In the genomic region with DNA sequence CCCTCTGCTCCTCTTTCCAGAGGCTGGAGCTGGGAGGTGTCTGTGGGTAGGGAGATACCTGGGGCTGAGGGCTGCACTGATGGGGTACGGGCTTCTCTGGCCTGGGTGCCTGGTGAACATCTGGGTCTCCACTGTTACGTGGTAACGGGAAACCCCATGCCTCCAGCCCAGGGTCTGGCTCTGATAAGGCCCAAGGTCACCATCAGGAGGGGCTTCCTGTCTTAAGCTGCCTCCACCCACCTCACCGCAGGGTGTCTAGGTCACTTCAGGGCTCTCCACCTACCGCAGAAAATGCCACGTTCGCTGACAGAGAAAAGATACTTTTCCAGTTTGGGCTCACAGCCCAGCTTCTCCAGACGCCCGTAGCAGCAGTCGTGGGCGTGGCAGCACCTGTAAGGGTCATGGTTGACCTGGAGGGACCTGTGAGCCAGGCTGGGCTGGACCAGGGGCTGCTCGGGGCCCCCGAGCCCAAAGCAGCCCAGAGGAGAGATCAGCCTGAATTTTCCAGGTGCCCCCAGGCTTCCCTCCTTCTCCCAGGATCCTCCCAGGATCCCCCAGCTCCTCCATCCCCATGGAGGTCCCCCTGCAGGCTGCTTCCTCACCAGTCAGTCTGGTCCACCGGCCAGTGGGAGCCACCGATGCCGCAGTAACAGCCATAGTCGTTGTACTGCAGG, we compare ENCODE assay signal across 17 cellular contexts. TPM values are rescaled to one million over a fixed set of nuclear protein-coding genes. Genes with fewer than 3 reads are reported as not detected.
DNase-seq lines count a peak whose midpoint lies in the region; ATAC-seq and TF ChIP-seq lines count a peak whose summit lies in the region.
"Had no signal": no experiment of that assay in that cellular context is flagged by ENCODE, and none has a peak within 500 bp of the region (broad histone marks: within the 10 kb centered on the region; RNA-seq: fewer than 3 reads in every experiment).

No MANE protein-coding gene starts in this region.

- no peaks in the 10 kb centered on the region for H3K79me2 ChIP-seq in PC-9 (ENCODE audit: low read depth)

- H3K36me3 Mint-ChIP-seq in Caco-2 (ENCODE audit: insufficient read depth, unreplicated experiment) (peaks cover 18% of the 10 kb centered on the region), HFFc6 (ENCODE audit: low read depth) (no peaks in the 10 kb centered on the region)

- no peak overlapping the region for H3K4me3 ChIP-seq in Caco-2 (ENCODE audit: low read depth, low read length)
- no peak overlapping the region for H3K4me3 ChIP-seq in PC-9

- peak overlapping the region; percentile 63 for H3K27ac ChIP-seq in PC-9
- H3K27ac ChIP-seq: C4-2B, RWPE1 had no signal

- no peaks in the 10 kb centered on the region for H3K27me3 Mint-ChIP-seq in Caco-2 (ENCODE audit: insufficient read depth, unreplicated experiment)
- peaks cover 16% of the 10 kb centered on the region for H3K27me3 Mint-ChIP-seq in HFFc6 (ENCODE audit: insufficient read depth)

- BruUV-seq in Caco-2 (replicated peaks; lab: Mats Ljungman, UMichigan) = no TSS peak
- no TSS peak for BruUV-seq in PC-9 (replicated peaks; lab: Mats Ljungman, UMichigan)

- POLR2A ChIA-PET in Caco-2 (lab: Charles Lee) (no interaction called here), PC-9 (lab: Charles Lee; ENCODE audit: unreplicated experiment) (interaction anchor here (0.7 kb wide), 1 partner anchor 18 kb away, joined by 3 read pairs; no protein-coding TSS in a partner anchor)

- H3K4me3 Mint-ChIP-seq in Caco-2 (ENCODE audit: unreplicated experiment) = no peak overlapping the region
- H3K4me3 Mint-ChIP-seq in HFFc6 = no peak overlapping the region

- H2AFZ ChIP-seq in PC-9 = no peak overlapping the region

- intact Hi-C loops in Caco-2 (cut with micrococcal nuclease; ENCODE audit: unreplicated experiment) = no loop called here
- intact Hi-C loops in PC-9 (cut with micrococcal nuclease; ENCODE audit: unreplicated experiment) = loop anchor here (1.0 to 10.0 kb wide), 3 partner anchors 290 to 713 kb away; a partner anchor contains a TSS
- intact Hi-C loops in posterior cingulate gyrus (cut with DNase I) = no loop called here
- intact Hi-C loops in left cardiac atrium (cut with DNase I) = loop anchor here in 1 of 2 donors (10.0 kb wide), 1 partner anchor 563 kb away; a partner anchor contains a TSS

- H3F3A ChIP-seq in PC-9 (ENCODE audit: insufficient read depth, low read depth) = peaks cover 29% of the 10 kb centered on the region

- H4K20me1 ChIP-seq in PC-9 (ENCODE audit: insufficient read depth) = no peaks in the 10 kb centered on the region

- peak; percentile 43 for ATAC-seq in esophagus mucosa
- ATAC-seq in left cardiac atrium = no peak
- ATAC-seq: SK-N-SH treated with all-trans-retinoic acid at 6 μM for 48 hours had no signal

- H3K4me2 ChIP-seq in PC-9 = peak overlapping the region; percentile 42

- H3K9me3 Mint-ChIP-seq in Caco-2 (ENCODE audit: unreplicated experiment) (peaks cover 10% of the 10 kb centered on the region), HFFc6 (no peaks in the 10 kb centered on the region)

- peaks cover 7% of the 10 kb centered on the region; the same call in 1 of the 2 replicates for H3K9me3 ChIP-seq in Caco-2
- H3K9me3 ChIP-seq in PC-9 (ENCODE audit: insufficient read depth, low read depth) = no peaks in the 10 kb centered on the region

- peaks cover 12% of the 10 kb centered on the region for H3K4me1 Mint-ChIP-seq in Caco-2 (ENCODE audit: low read depth, unreplicated experiment)
- H3K4me1 Mint-ChIP-seq in HFFc6 (ENCODE audit: low read depth) = peaks cover 15% of the 10 kb centered on the region

- H3K9me2 ChIP-seq in PC-9 (ENCODE audit: insufficient read depth) = no peaks in the 10 kb centered on the region

- no peaks in the 10 kb centered on the region for H3K36me3 ChIP-seq in Caco-2 (ENCODE audit: control insufficient read depth, insufficient read depth, low read length)
- H3K36me3 ChIP-seq in PC-9 (ENCODE audit: low read depth) = no peaks in the 10 kb centered on the region

- H3K27ac Mint-ChIP-seq in Caco-2 (ENCODE audit: unreplicated experiment) = peak overlapping the region; percentile 58
- H3K27ac Mint-ChIP-seq in HFFc6 = no peak overlapping the region

- TF ChIP-seq CTCF in Caco-2 (IDR thresholded peaks at IDR 0.05; ENCODE audit: insufficient read depth in 1 of 2, low read depth in 1 of 2, low read length in 1 of 2, severe bottlenecking in 1 of 2, unreplicated experiment in 1 of 2) (no peak), PC-9 (conservative IDR thresholded peaks at IDR 0.05) (no peak), HFFc6 (IDR thresholded peaks at IDR 0.05) (no peak)

- peaks cover 43% of the 10 kb centered on the region for H3K4me1 ChIP-seq in Caco-2
- H3K4me1 ChIP-seq in PC-9 (replicated peaks; ENCODE audit: insufficient read depth) = peaks cover 65% of the 10 kb centered on the region

- DNase-seq in Caco-2 = no peak
- DNase-seq in DMS79 (lab: John Stamatoyannopoulos, UW) = peak; percentile 48
- DNase-seq in PC-9 = peak; percentile 51 to 68
- DNase-seq in HFFc6 = no peak
- no peak for DNase-seq in posterior cingulate gyrus
- no peak for DNase-seq in COLO668 (lab: John Stamatoyannopoulos, UW; ENCODE audit: unreplicated experiment)
- DNase-seq in left cardiac atrium = no peak
- DNase-seq: AML-193, MM.1S, SIG-M5, T-helper 1 cell had no signal

- H3K27me3 ChIP-seq in Caco-2 (replicated peaks; ENCODE audit: control insufficient read depth, insufficient read depth, low read length) (no peaks in the 10 kb centered on the region), PC-9 (ENCODE audit: insufficient read depth, low read depth) (no peaks in the 10 kb centered on the region)

- CTCF ChIA-PET in Caco-2 (lab: Charles Lee) (interaction anchor here (0.6 kb wide), 1 partner anchor 274 kb away, joined by 3 read pairs; no protein-coding TSS in a partner anchor), PC-9 (lab: Charles Lee) (no interaction called here)

RNA-seq across cellular contexts. Expression of a gene that starts 1.3 kb away (rescaled TPM):
- total RNA-seq in Caco-2 (2022) = 0.41 TPM in 1 of 2 replicates, not detected in the other
- not detected in 2 replicates for total RNA-seq in PC-9 (2021)
- not detected for total RNA-seq in esophagus mucosa
- total RNA-seq in HFFc6 (2021; fragmentation: NEBNext Ultra II Directional; extraction: Animal tissue kit (Norgen Biotek cat#: 25700)) = not detected
- total RNA-seq in left cardiac atrium = not detected
- total RNA-seq: H4, NCI-H460 had no signal

RNA-seq across cellular contexts. Expression of a gene that starts 40.0 kb away (rescaled TPM):
- total RNA-seq in Caco-2 (2022) = 15.1 and 15.6 TPM in 2 replicates
- total RNA-seq in PC-9 (2021) = 8.5 and 9.7 TPM in 2 replicates
- 4.2 TPM for total RNA-seq in esophagus mucosa
- 1 to 10 TPM; 5.4 to 8.3 (median 7.5) TPM for total RNA-seq in HFFc6 (2021; fragmentation: NEBNext Ultra II Directional; extraction: Animal tissue kit (Norgen Biotek cat#: 25700))
- 1 to 10 TPM; 4.6 to 6.9 TPM for total RNA-seq in left cardiac atrium

RNA-seq across cellular contexts. Expression of a gene that starts 57.3 kb away (rescaled TPM):
- total RNA-seq in Caco-2 (2022) = 9.2 and 13.0 TPM in 2 replicates
- total RNA-seq in PC-9 (2021) = not detected in 2 replicates
- 10.9 TPM for total RNA-seq in esophagus mucosa
- total RNA-seq in HFFc6 (2021; fragmentation: NEBNext Ultra II Directional; extraction: Animal tissue kit (Norgen Biotek cat#: 25700)) = not detected
- total RNA-seq in left cardiac atrium = 1,000 to 10,000 TPM in 1 of 2 donors, 100 to 1,000 TPM in 1; 376 to 1,124 TPM
- total RNA-seq: H4, NCI-H460 had no signal

Comparison
In these comparisons a context has a peak if more than half of its experiments do, and no peak if none do; other contexts are left out.
1. DNase-seq: peak in DMS79 (single experiment) and PC-9 (2 of 2); none in Caco-2 (0 of 2), HFFc6 (single experiment), posterior cingulate gyrus (0 of 10), COLO668 (single experiment) and left cardiac atrium (single experiment).
2. RNA of a gene that starts 57.3 kb away (total RNA-seq): 376 to 1,124 TPM in left cardiac atrium; 10.9 TPM in esophagus mucosa (single experiment), 9.2 to 13.0 TPM in Caco-2, not detected in PC-9 and not detected in HFFc6; every median in the first group is over 10 times any median in the second.